ENCODE assay signal across 8 cellular contexts in the genomic region with DNA sequence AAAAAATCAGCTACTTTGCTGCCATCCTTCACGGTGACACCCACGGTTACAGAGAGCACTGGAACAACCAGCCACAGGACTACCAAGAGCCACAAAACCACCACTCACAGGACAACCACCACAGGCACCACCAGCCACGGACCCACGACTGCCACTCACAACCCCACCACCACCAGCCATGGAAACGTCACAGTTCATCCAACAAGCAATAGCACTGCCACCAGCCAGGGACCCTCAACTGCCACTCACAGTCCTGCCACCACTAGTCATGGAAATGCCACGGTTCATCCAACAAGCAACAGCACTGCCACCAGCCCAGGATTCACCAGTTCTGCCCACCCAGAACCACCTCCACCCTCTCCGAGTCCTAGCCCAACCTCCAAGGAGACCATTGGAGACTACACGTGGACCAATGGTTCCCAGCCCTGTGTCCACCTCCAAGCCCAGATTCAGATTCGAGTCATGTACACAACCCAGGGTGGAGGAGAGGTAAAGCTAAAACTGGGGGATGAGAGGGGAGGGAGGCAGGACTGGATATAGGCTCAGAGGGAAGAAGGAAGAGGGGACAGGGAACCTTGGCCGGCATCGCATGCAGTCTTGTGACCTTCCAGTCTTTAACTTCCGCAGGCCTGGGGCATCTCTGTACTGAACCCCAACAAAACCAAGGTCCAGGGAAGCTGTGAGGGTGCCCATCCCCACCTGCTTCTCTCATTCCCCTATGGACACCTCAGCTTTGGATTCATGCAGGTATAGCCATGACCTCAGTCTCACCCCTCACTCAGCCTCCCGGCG. TPM values are rescaled to one million over a fixed set of nuclear protein-coding genes. Genes with fewer than 3 reads are reported as not detected.
DNase-seq lines count a peak whose midpoint lies in the region; ATAC-seq and TF ChIP-seq lines count a peak whose summit lies in the region.

No MANE protein-coding gene starts in this region.

- 66% methylated on average over 14 of the region's 14 CpGs for WGBS in right cardiac atrium

- H3K36me3 ChIP-seq in stomach smooth muscle (ENCODE audit: control insufficient read depth in 2 of 2, insufficient read depth in 2 of 2, low read length in 2 of 2): peaks cover 31 to 42% of the 10 kb centered on the region in 2 donors

- peak overlapping the region; percentile 68 for H3K27ac ChIP-seq in right cardiac atrium (ENCODE audit: low read length)
- peak overlapping the region; percentile 67 for H3K27ac ChIP-seq in stomach smooth muscle (ENCODE audit: low read length)

- no peak for TF ChIP-seq CTCF in WI38 (IDR thresholded peaks at IDR 0.05; ENCODE audit: low read depth, low read length)
- TF ChIP-seq CTCF in omental fat pad (IDR thresholded peaks at IDR 0.05): no peak

- H3K4me3 ChIP-seq in WI38 (ENCODE audit: low read depth, low read length) (peak overlapping the region; percentile 36), right cardiac atrium (ENCODE audit: low read length) (no peak overlapping the region), stomach smooth muscle (ENCODE audit: low read length in 2 of 2) (peak overlapping the region in 1 of 2 donors; percentile 47)

- H3K9me3 ChIP-seq in right cardiac atrium (ENCODE audit: control insufficient read depth, low read length): no peaks in the 10 kb centered on the region
- no peaks in the 10 kb centered on the region for H3K9me3 ChIP-seq in stomach smooth muscle (ENCODE audit: control insufficient read depth in 2 of 2, low read length in 2 of 2)

- H3K4me1 ChIP-seq in right cardiac atrium (ENCODE audit: control insufficient read depth, insufficient read depth, low read length) (peaks cover 22% of the 10 kb centered on the region), stomach smooth muscle (ENCODE audit: control insufficient read depth, insufficient read depth, low read length) (peaks cover 47% of the 10 kb centered on the region)

- H3K9ac ChIP-seq in stomach smooth muscle (ENCODE audit: low read length in 2 of 2): peak overlapping the region; percentile 47 to 51

- no peaks in the 10 kb centered on the region for H3K27me3 ChIP-seq in right cardiac atrium (ENCODE audit: control insufficient read depth, insufficient read depth)
- H3K27me3 ChIP-seq in stomach smooth muscle (ENCODE audit: control insufficient read depth in 1 of 2, insufficient read depth in 2 of 2, low read length in 2 of 2): no peaks in the 10 kb centered on the region

- peak; percentile 55 for DNase-seq in SKM-1 treated with dmso at 0.1 percent for 144 hours (lab: John Stamatoyannopoulos, UW; ENCODE audit: unreplicated experiment)
- DNase-seq in SKM-1 (lab: John Stamatoyannopoulos, UW; ENCODE audit: unreplicated experiment): no peak
- no peak for DNase-seq in right cardiac atrium
- no peak for DNase-seq in SK-N-DZ (ENCODE audit: low spot score)
- DNase-seq in omental fat pad (ENCODE audit: low spot score): no peak

- no peak for ATAC-seq in right cardiac atrium
- no peak for ATAC-seq in GM18873 (IDR thresholded peaks at IDR 0.05; ENCODE audit: low FRiP score, unreplicated experiment)
- ATAC-seq in omental fat pad (ENCODE audit: low FRiP score): no peak

- intact Hi-C loops in right cardiac atrium (cut with DNase I): loop anchor here in 2 of 4 donors (10.0 kb wide), 2 partner anchors 105 to 225 kb away; a partner anchor contains a TSS

RNA-seq across cellular contexts. Expression of a gene that starts 0.6 kb away (rescaled TPM):
- 10 to 100 TPM; 34.6 to 45.6 (median 44.1) TPM for total RNA-seq in right cardiac atrium
- 19.4 TPM for polyA plus RNA-seq in right cardiac atrium
- polyA plus RNA-seq in SK-N-DZ (2014; cell fraction: cytosol; rRNA removed): 0.24 and 0.41 TPM in 2 replicates
- polyA plus RNA-seq in SK-N-DZ (2014; cell fraction: nucleus; rRNA removed): not detected in 2 replicates
- total RNA-seq in omental fat pad: 100 to 1,000 TPM in 3 of 4 donors, 10 to 100 TPM in 1; 99.1 to 321 (median 191) TPM

RNA-seq across cellular contexts. Expression of a gene that starts 3.6 kb away (rescaled TPM):
- total RNA-seq in right cardiac atrium (10 to 100 TPM; 19.3 to 32.7 (median 29.4) TPM), omental fat pad (100 to 1,000 TPM in 3 of 4 donors, 10 to 100 TPM in 1; 86.5 to 144 (median 122) TPM)
- 43.7 TPM for polyA plus RNA-seq in right cardiac atrium
- polyA plus RNA-seq in SK-N-DZ (2014; cell fraction: cytosol; rRNA removed): 211 and 280 TPM in 2 replicates
- polyA plus RNA-seq in SK-N-DZ (2014; cell fraction: nucleus; rRNA removed): 166 and 227 TPM in 2 replicates

RNA-seq across cellular contexts. Expression of a gene that starts 9.9 kb away (rescaled TPM):
- total RNA-seq in right cardiac atrium (1 to 10 TPM; 5.4 to 6.2 (median 5.9) TPM), omental fat pad (under 1 TPM in 3 of 4 donors, not detected in 1; 0.56 to 0.95 (median 0.72) TPM)
- 7.0 TPM for polyA plus RNA-seq in right cardiac atrium
- not detected in 2 replicates for polyA plus RNA-seq in SK-N-DZ (2014; cell fraction: cytosol; rRNA removed)
- polyA plus RNA-seq in SK-N-DZ (2014; cell fraction: nucleus; rRNA removed): 0.45 and 2.5 TPM in 2 replicates

RNA-seq across cellular contexts. Expression of a gene that starts 18.3 kb away (rescaled TPM):
- 10 to 100 TPM; 27.2 to 37.2 (median 34.2) TPM for total RNA-seq in right cardiac atrium
- polyA plus RNA-seq in right cardiac atrium: 45.2 TPM
- 240 and 288 TPM in 2 replicates for polyA plus RNA-seq in SK-N-DZ (2014; cell fraction: cytosol; rRNA removed)
- polyA plus RNA-seq in SK-N-DZ (2014; cell fraction: nucleus; rRNA removed): 144 and 185 TPM in 2 replicates
- 10 to 100 TPM; 48.9 to 66.7 (median 59.0) TPM for total RNA-seq in omental fat pad

RNA-seq across cellular contexts. Expression of a gene that starts 21.5 kb away (rescaled TPM):
- total RNA-seq in right cardiac atrium: 10 to 100 TPM; 14.6 to 19.9 (median 15.7) TPM
- polyA plus RNA-seq in right cardiac atrium: 15.3 TPM
- 1.4 TPM in 2 replicates for polyA plus RNA-seq in SK-N-DZ (2014; cell fraction: cytosol; rRNA removed)
- polyA plus RNA-seq in SK-N-DZ (2014; cell fraction: nucleus; rRNA removed): 4.9 and 5.4 TPM in 2 replicates
- 10 to 100 TPM; 24.5 to 70.9 (median 48.3) TPM for total RNA-seq in omental fat pad
